ENCODE assay signal across 19 cellular contexts in the genomic region with DNA sequence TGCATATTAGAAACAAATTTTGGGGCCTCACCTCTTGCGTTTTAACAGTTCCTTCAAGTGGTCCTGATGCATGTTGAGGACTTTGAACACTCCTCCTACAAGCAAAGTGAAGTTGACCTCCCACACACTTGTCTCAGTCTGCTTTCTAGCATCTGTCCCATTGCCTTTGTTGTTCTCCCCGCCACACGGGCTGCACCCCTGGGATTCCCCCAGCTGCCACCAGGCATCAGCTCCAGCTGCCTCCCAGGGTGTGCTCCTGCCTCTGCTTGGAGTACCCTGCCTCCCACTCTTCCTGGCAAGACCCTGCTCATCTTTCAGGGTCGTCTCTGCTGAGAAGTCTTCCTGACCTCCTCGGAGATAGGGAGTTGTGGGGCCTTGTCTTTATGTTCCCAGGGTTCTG. TPM values are rescaled to one million over a fixed set of nuclear protein-coding genes. Genes with fewer than 3 reads are reported as not detected.
DNase-seq lines count a peak whose midpoint lies in the region; ATAC-seq and TF ChIP-seq lines count a peak whose summit lies in the region.
"Had no signal": no experiment of that assay in that cellular context is flagged by ENCODE, and none has a peak within 500 bp of the region (broad histone marks: within the 10 kb centered on the region; RNA-seq: fewer than 3 reads in every experiment).

No MANE protein-coding gene starts in this region.

- no peak overlapping the region for H2BK5ac ChIP-seq in trophoblast cell (ENCODE audit: low read depth, low read length, poor library complexity)

- peak overlapping the region in 1 of 2 donors; percentile 63 for H3K4me3 Mint-ChIP-seq in activated T-cell treated with anti-CD3 and anti-CD28 coated beads, Interleukin-2, amount 50 U/mL, for 72 hours
- H3K4me3 Mint-ChIP-seq in activated T-helper 17 cell treated with anti-CD3 and anti-CD28 coated beads, Interleukin-2, amount 50 U/mL, for 72 hours: no peak overlapping the region
- H3K4me3 Mint-ChIP-seq: activated B cell treated with CpG ODN at 0.5 μM for 24 hours, neural progenitor cell had no signal

- no peak overlapping the region for H2BK12ac ChIP-seq in trophoblast cell (ENCODE audit: low read length)

- no peak overlapping the region for H4K8ac ChIP-seq in trophoblast cell (ENCODE audit: low read depth, low read length)

- peaks cover 31% of the 10 kb centered on the region for H3K4me1 ChIP-seq in HEK293 (ENCODE audit: control insufficient read depth, insufficient read depth, low read length)
- peaks cover 6 to 21% of the 10 kb centered on the region in 2 experiments for H3K4me1 ChIP-seq in trophoblast cell (ENCODE audit: control insufficient read depth in 1 of 2, insufficient read depth in 2 of 2, low read length in 2 of 2)

- no peak overlapping the region for H4K12ac ChIP-seq in trophoblast cell (ENCODE audit: low read depth, low read length)

- H3K23ac ChIP-seq in trophoblast cell (ENCODE audit: low read length): no peak overlapping the region

- no peak overlapping the region for H3K4me3 ChIP-seq in HEK293 (ENCODE audit: low read depth, low read length)
- H3K4me3 ChIP-seq in trophoblast cell (ENCODE audit: low read depth, low read length): peak overlapping the region; percentile 49
- H3K4me3 ChIP-seq: neural progenitor cell, suprapubic skin had no signal

- peak overlapping the region; percentile 25 for H3K27ac Mint-ChIP-seq in activated T-cell treated with anti-CD3 and anti-CD28 coated beads, Interleukin-2, amount 50 U/mL, for 72 hours
- H3K27ac Mint-ChIP-seq in activated T-helper 17 cell treated with anti-CD3 and anti-CD28 coated beads, Interleukin-2, amount 50 U/mL, for 72 hours: peak overlapping the region; percentile 47
- H3K27ac Mint-ChIP-seq: activated B cell treated with CpG ODN at 0.5 μM for 24 hours had no signal

- H3K9me3 ChIP-seq in HEK293 (ENCODE audit: control insufficient read depth, insufficient read depth, low read depth, low read length) (no peaks in the 10 kb centered on the region), trophoblast cell (ENCODE audit: insufficient read depth, low read depth, low read length) (no peaks in the 10 kb centered on the region)
- H3K9me3 ChIP-seq: suprapubic skin had no signal

- H3K36me3 ChIP-seq in HEK293 (ENCODE audit: control insufficient read depth in 2 of 2, insufficient read depth in 1 of 2, low read length in 2 of 2) (no peaks in the 10 kb centered on the region), trophoblast cell (ENCODE audit: control insufficient read depth in 1 of 2, insufficient read depth in 2 of 2, low read length in 2 of 2) (no peaks in the 10 kb centered on the region)
- H3K36me3 ChIP-seq: neural progenitor cell, suprapubic skin had no signal

- H3K27me3 ChIP-seq in trophoblast cell (ENCODE audit: insufficient read depth, low read length): no peaks in the 10 kb centered on the region
- H3K27me3 ChIP-seq: neural progenitor cell, suprapubic skin had no signal

- H3K27ac ChIP-seq in HEK293 (ENCODE audit: extremely low read depth, low read depth, low read length): no peak overlapping the region
- no peak overlapping the region for H3K27ac ChIP-seq in trophoblast cell (ENCODE audit: low read depth, low read length)
- H3K27ac ChIP-seq: neural progenitor cell, suprapubic skin had no signal

- peak overlapping the region; percentile 89 for H3K4ac ChIP-seq in trophoblast cell (ENCODE audit: low read depth, low read length)

- ATAC-seq in activated T-cell treated with anti-CD3 and anti-CD28 coated beads, Interleukin-2, amount 50 U/mL, for 72 hours (replicated peaks in 1 of 2): peak; percentile 26 to 55
- ATAC-seq in activated T-helper 17 cell treated with anti-CD3 and anti-CD28 coated beads, Interleukin-2, amount 50 U/mL, for 72 hours (replicated peaks): peak; percentile 38

- H2AFZ ChIP-seq in trophoblast cell (ENCODE audit: insufficient read depth, low read length, poor library complexity): no peak overlapping the region
- H2AFZ ChIP-seq: neural progenitor cell had no signal

- in situ Hi-C loops in G401 (cut with HindIII; ENCODE audit: low sequenced_read_pairs): no loop called here

- CTCF ChIA-PET in HEK293 (lab: Yijun Ruan, JAX): no interaction called here

- H3K4me2 ChIP-seq in trophoblast cell (ENCODE audit: low read length): no peak overlapping the region
- H3K4me2 ChIP-seq: neural progenitor cell had no signal

- H3K27me3 Mint-ChIP-seq in activated T-cell treated with anti-CD3 and anti-CD28 coated beads, Interleukin-2, amount 50 U/mL, for 72 hours (ENCODE audit: low read depth): no peaks in the 10 kb centered on the region
- no peaks in the 10 kb centered on the region for H3K27me3 Mint-ChIP-seq in activated T-helper 17 cell treated with anti-CD3 and anti-CD28 coated beads, Interleukin-2, amount 50 U/mL, for 72 hours

- H2BK120ac ChIP-seq in trophoblast cell (ENCODE audit: insufficient read depth, low read length, poor library complexity): no peak overlapping the region

- no peak overlapping the region for H2AK5ac ChIP-seq in trophoblast cell (ENCODE audit: low read length)

- no peaks in the 10 kb centered on the region for H3K79me1 ChIP-seq in trophoblast cell (ENCODE audit: low read length)

- no peak overlapping the region for H3K14ac ChIP-seq in trophoblast cell (ENCODE audit: low read length)

- peak overlapping the region; percentile 52 for H3K18ac ChIP-seq in trophoblast cell (ENCODE audit: low read length)

- no peak for DNase-seq in activated T-cell treated with anti-CD3 and anti-CD28 coated beads, Interleukin-2, amount 50 U/mL, for 72 hours
- DNase-seq in activated T-cell treated with anti-CD3 and anti-CD28 coated beads, Interleukin-2, amount 50 U/mL, for 48 hours: no peak
- DNase-seq in trophoblast cell: no peak
- DNase-seq in NCI-H345 treated with DMSO at 0.1 percent for 48 hours (lab: John Stamatoyannopoulos, UW; ENCODE audit: unreplicated experiment): no peak
- DNase-seq in KG1 (lab: John Stamatoyannopoulos, UW): no peak
- DNase-seq in G401 (ENCODE audit: low spot score): no peak
- DNase-seq: activated B cell treated with CpG ODN at 0.5 μM for 24 hours, activated gamma-delta T cell, cerebellar nuclear complex, erythroblast, foreskin melanocyte, mesendoderm, NCI-H187, NCI-H510A treated with DMSO at 0.1 percent for 48 hours, SHP77 had no signal

- H3K9me3 Mint-ChIP-seq in activated T-cell treated with anti-CD3 and anti-CD28 coated beads, Interleukin-2, amount 50 U/mL, for 72 hours: no peaks in the 10 kb centered on the region
- H3K9me3 Mint-ChIP-seq in activated T-helper 17 cell treated with anti-CD3 and anti-CD28 coated beads, Interleukin-2, amount 50 U/mL, for 72 hours: no peaks in the 10 kb centered on the region
- H3K9me3 Mint-ChIP-seq: activated B cell treated with CpG ODN at 0.5 μM for 24 hours had no signal

- whole genome bisulfite sequencing in trophoblast cell (ENCODE audit: extremely low coverage, insufficient coverage, insufficient read length): no CpG with 5 or more reads among the region's 5 CpGs

- no peaks in the 10 kb centered on the region for H3K36me3 Mint-ChIP-seq in activated T-cell treated with anti-CD3 and anti-CD28 coated beads, Interleukin-2, amount 50 U/mL, for 72 hours (ENCODE audit: insufficient read depth in 2 of 2)
- no peaks in the 10 kb centered on the region for H3K36me3 Mint-ChIP-seq in activated T-helper 17 cell treated with anti-CD3 and anti-CD28 coated beads, Interleukin-2, amount 50 U/mL, for 72 hours (ENCODE audit: low read depth)

- peaks cover 33% of the 10 kb centered on the region for H3K79me2 ChIP-seq in trophoblast cell (ENCODE audit: control insufficient read depth, insufficient read depth, low read length, poor library complexity)

- POLR2A ChIA-PET in HEK293 (lab: Yijun Ruan, JAX): no interaction called here

- peaks cover 44% of the 10 kb centered on the region for H3K4me1 Mint-ChIP-seq in activated T-cell treated with anti-CD3 and anti-CD28 coated beads, Interleukin-2, amount 50 U/mL, for 72 hours (ENCODE audit: low read depth)
- peaks cover 18% of the 10 kb centered on the region for H3K4me1 Mint-ChIP-seq in activated T-helper 17 cell treated with anti-CD3 and anti-CD28 coated beads, Interleukin-2, amount 50 U/mL, for 72 hours

- TF ChIP-seq CTCF in HEK293 (tag by site-specific recombination; IDR thresholded peaks at IDR 0.05): no peak

- H3K9ac ChIP-seq in trophoblast cell (ENCODE audit: low read length): no peak overlapping the region
- H3K9ac ChIP-seq: neural progenitor cell had no signal

- no peak overlapping the region for H4K91ac ChIP-seq in trophoblast cell (ENCODE audit: low read depth, low read length)

TF ChIP-seq in HEK293, 187 proteins besides CTCF, POLR2A, EP300 and RAD21 (continues in another document):
- no peak for TF ChIP-seq ZBTB20 (tag by site-specific recombination; IDR thresholded peaks at IDR 0.05)
- TF ChIP-seq GLI2 (tag by site-specific recombination; IDR thresholded peaks at IDR 0.05; ENCODE audit: borderline replicate concordance, low read depth): no peak
- no peak for TF ChIP-seq ZNF16 (tag by site-specific recombination; IDR thresholded peaks at IDR 0.05; ENCODE audit: low read depth)
- TF ChIP-seq ZNF677 (tag by site-specific recombination; IDR thresholded peaks at IDR 0.05): no peak
- peak; percentile 68 for TF ChIP-seq ZFHX2 (tag by site-specific recombination; conservative IDR thresholded peaks at IDR 0.05)
- TF ChIP-seq GLIS1 (tag by site-specific recombination; IDR thresholded peaks at IDR 0.05): peak; percentile 97
- TF ChIP-seq ZXDB (tag by site-specific recombination; IDR thresholded peaks at IDR 0.05): no peak
- no peak for TF ChIP-seq REPIN1 (tag by site-specific recombination; IDR thresholded peaks at IDR 0.05; ENCODE audit: low read depth)
- TF ChIP-seq HOXA7 (CRISPR knock-in tag; IDR thresholded peaks at IDR 0.05; ENCODE audit: borderline replicate concordance): no peak
- no peak for TF ChIP-seq ZNF596 (tag by site-specific recombination; IDR thresholded peaks at IDR 0.05)
- TF ChIP-seq, protein P1, sequence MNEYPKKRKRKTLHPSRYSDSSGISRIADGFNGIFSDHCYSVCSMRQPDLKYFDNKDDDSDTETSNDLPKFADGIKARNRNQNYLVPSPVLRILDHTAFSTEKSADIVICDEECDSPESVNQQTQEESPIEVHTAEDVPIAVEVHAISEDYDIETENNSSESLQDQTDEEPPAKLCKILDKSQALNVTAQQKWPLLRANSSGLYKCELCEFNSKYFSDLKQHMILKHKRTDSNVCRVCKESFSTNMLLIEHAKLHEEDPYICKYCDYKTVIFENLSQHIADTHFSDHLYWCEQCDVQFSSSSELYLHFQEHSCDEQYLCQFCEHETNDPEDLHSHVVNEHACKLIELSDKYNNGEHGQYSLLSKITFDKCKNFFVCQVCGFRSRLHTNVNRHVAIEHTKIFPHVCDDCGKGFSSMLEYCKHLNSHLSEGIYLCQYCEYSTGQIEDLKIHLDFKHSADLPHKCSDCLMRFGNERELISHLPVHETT (tag by site-specific recombination; IDR thresholded peaks at IDR 0.05): no peak
- peak; percentile 25; the same call in 1 of the 2 replicates for TF ChIP-seq EGR2 (tag by site-specific recombination; IDR thresholded peaks at IDR 0.05; ENCODE audit: low read depth)

RNA-seq across cellular contexts. Expression of a gene that starts 52.2 kb away (rescaled TPM):
- total RNA-seq in activated T-cell treated with anti-CD3 and anti-CD28 coated beads, Interleukin-2, amount 50 U/mL, for 72 hours: 10 to 100 TPM; 25.7 to 40.1 TPM
- total RNA-seq in activated T-helper 17 cell treated with anti-CD3 and anti-CD28 coated beads, Interleukin-2, amount 50 U/mL, for 72 hours: 10 to 100 TPM in 1 of 2 donors, 1 to 10 TPM in 1; 4.6 to 33.8 TPM
- 121 and 126 TPM in 2 replicates for polyA plus RNA-seq in trophoblast cell (2013)
- total RNA-seq in G401 (2014; rRNA removed; shearing (Covaris generic)): 6.6 and 21.0 TPM in 2 replicates
